ENCODE assay signal across 20 cellular contexts in genomic region chr19:44720396-44720795, GRCh38. TPM values are rescaled to one million over a fixed set of nuclear protein-coding genes. Genes with fewer than 3 reads are reported as not detected.
"Had no signal": no experiment of that assay in that cellular context is flagged by ENCODE, and none has a peak within 500 bp of the region (broad histone marks: within the 10 kb centered on the region; RNA-seq: fewer than 3 reads in every experiment).

No MANE protein-coding gene starts in this region.

RNA-seq across cellular contexts. Expression of gene CEACAM16, which starts 21.4 kb away (rescaled TPM):
- total RNA-seq: kidney, lower lobe of right lung, mammary epithelial cell, mesothelial cell of epicardium, mononuclear cell, natural killer cell, occipital lobe, osteocyte, progenitor cell of endocrine pancreas, pulmonary artery endothelial cell, renal cortical epithelial cell, right atrium auricular region, right lobe of liver, smooth muscle cell, stomach, urinary bladder, vagina had no signal
- polyA plus RNA-seq: immature natural killer cell, liver, mammary epithelial cell, smooth muscle cell, stomach, urinary bladder had no signal

RNA-seq across cellular contexts. Expression of gene BCL3, which starts 28.1 kb away (rescaled TPM):
- total RNA-seq: occipital lobe had no signal

RNA-seq across cellular contexts. Expression of gene CBLC, which starts 57.3 kb away (rescaled TPM):
- total RNA-seq: mononuclear cell, natural killer cell, occipital lobe, osteocyte, right atrium auricular region, skeletal muscle tissue had no signal
- polyA plus RNA-seq: immature natural killer cell had no signal
